In the genomic region with DNA sequence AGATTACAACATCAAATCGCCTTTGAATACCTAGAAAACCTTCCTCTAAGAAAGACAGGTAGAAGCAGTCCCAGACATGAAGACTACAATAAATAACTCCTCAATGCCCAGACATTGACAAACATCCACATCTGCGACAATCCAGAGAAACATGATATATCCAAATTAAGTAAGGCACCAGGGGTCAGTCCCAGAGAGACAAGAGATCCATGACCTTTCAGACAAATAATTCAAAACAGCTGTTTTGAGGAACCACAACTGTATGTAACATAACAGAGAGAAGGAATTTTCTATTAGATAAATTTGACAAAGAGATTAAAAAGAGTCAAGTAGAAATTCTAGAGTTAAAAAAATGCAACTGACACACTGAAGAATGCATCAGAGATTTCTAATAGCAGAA, we compare ENCODE assay signal across 22 cellular contexts.
A peak's percentile ranks its signal among the peaks of the same experiment; 100 is the strongest.
DNase-seq lines count a peak whose midpoint lies in the region; ATAC-seq and TF ChIP-seq lines count a peak whose summit lies in the region.
"Had no signal": no experiment of that assay in that cellular context is flagged by ENCODE, and none has a peak within 500 bp of the region (broad histone marks: within the 10 kb centered on the region; RNA-seq: fewer than 3 reads in every experiment).

No MANE protein-coding gene starts in this region.

- H3K4me1 Mint-ChIP-seq in activated naive CD8-positive, alpha-beta T cell (ENCODE audit: low read depth), result peaks cover 11% of the 10 kb centered on the region
- peaks cover 7% of the 10 kb centered on the region for H3K4me1 Mint-ChIP-seq in activated naive CD8-positive, alpha-beta T cell treated with anti-CD3 and anti-CD28 coated beads for 36 hours
- H3K4me1 Mint-ChIP-seq: CD14-positive monocyte had no signal

- H3K4me1 ChIP-seq in testis (no peaks in the 10 kb centered on the region), psoas muscle (no peaks in the 10 kb centered on the region)
- H3K4me1 ChIP-seq: BE2C; BLaER1 treated with 17β-estradiol and CSF1 and Interleukin-3, amounts not matched to agents 10 nM and 100 nM had no signal

- H3K27me3 ChIP-seq in testis (no peaks in the 10 kb centered on the region), psoas muscle (ENCODE audit: insufficient read depth in 3 of 3, low read length in 2 of 3) (no peaks in the 10 kb centered on the region)
- H3K27me3 ChIP-seq: BE2C; BLaER1 treated with 17β-estradiol and CSF1 and Interleukin-3, amounts not matched to agents 10 nM and 100 nM had no signal

- H3K36me3 ChIP-seq in testis (ENCODE audit: low read depth, missing control alignments) (no peaks in the 10 kb centered on the region), psoas muscle (ENCODE audit: insufficient read depth in 1 of 2, low read depth in 1 of 2) (no peaks in the 10 kb centered on the region)
- H3K36me3 ChIP-seq: BE2C; BLaER1 treated with 17β-estradiol and CSF1 and Interleukin-3, amounts not matched to agents 10 nM and 100 nM had no signal

- H3K36me3 Mint-ChIP-seq in activated naive CD8-positive, alpha-beta T cell, result peaks cover 2% of the 10 kb centered on the region
- H3K36me3 Mint-ChIP-seq in activated naive CD8-positive, alpha-beta T cell treated with anti-CD3 and anti-CD28 coated beads for 36 hours, result peaks cover 36% of the 10 kb centered on the region

- H3K27me3 Mint-ChIP-seq in activated naive CD8-positive, alpha-beta T cell, result no peaks in the 10 kb centered on the region
- no peaks in the 10 kb centered on the region for H3K27me3 Mint-ChIP-seq in activated naive CD8-positive, alpha-beta T cell treated with anti-CD3 and anti-CD28 coated beads for 36 hours
- H3K27me3 Mint-ChIP-seq: CD4-positive, alpha-beta T cell; CD8-positive, alpha-beta memory T cell had no signal

- no peak overlapping the region for H3K4me3 Mint-ChIP-seq in activated naive CD8-positive, alpha-beta T cell
- no peak overlapping the region for H3K4me3 Mint-ChIP-seq in activated naive CD8-positive, alpha-beta T cell treated with anti-CD3 and anti-CD28 coated beads for 36 hours
- H3K4me3 Mint-ChIP-seq: CD14-positive monocyte; CD4-positive, alpha-beta T cell; CD8-positive, alpha-beta memory T cell had no signal

- ATAC-seq in sciatic nerve (no peak), psoas muscle (no peak)
- ATAC-seq: GM12878 had no signal

- H3K4me3 ChIP-seq in choroid plexus epithelial cell (ENCODE audit: low read depth, low read length), result no peak overlapping the region
- H3K4me3 ChIP-seq in testis, result no peak overlapping the region
- H3K4me3 ChIP-seq in psoas muscle, result no peak overlapping the region
- H3K4me3 ChIP-seq: BLaER1 treated with 17β-estradiol and CSF1 and Interleukin-3, amounts not matched to agents 10 nM and 100 nM; GM12878; GM23248 had no signal

- intact Hi-C loops in sciatic nerve (cut with DNase I), result no loop called here
- intact Hi-C loops in testis (cut with DNase I; ENCODE audit: low total_unique reads), result no loop called here
- intact Hi-C loops in psoas muscle (cut with DNase I), result no loop called here

- no peak overlapping the region for H3K27ac ChIP-seq in testis
- H3K27ac ChIP-seq in psoas muscle, result no peak overlapping the region
- H3K27ac ChIP-seq: 22Rv1; BLaER1 treated with 17β-estradiol and CSF1 and Interleukin-3, amounts not matched to agents 10 nM and 100 nM; GM23248 had no signal

- H3K9me3 Mint-ChIP-seq in activated naive CD8-positive, alpha-beta T cell (ENCODE audit: low read depth), result no peaks in the 10 kb centered on the region
- no peaks in the 10 kb centered on the region for H3K9me3 Mint-ChIP-seq in activated naive CD8-positive, alpha-beta T cell treated with anti-CD3 and anti-CD28 coated beads for 36 hours
- H3K9me3 Mint-ChIP-seq: CD14-positive monocyte; CD4-positive, alpha-beta T cell; CD8-positive, alpha-beta memory T cell had no signal

- TF ChIP-seq POLR2A in testis (IDR thresholded peaks at IDR 0.05), result no peak

- WGBS in testis, 2 donors, result 85 to 95% methylated on average over 2 of the region's 2 CpGs
- WGBS in psoas muscle, 3 donors, result 47 to 71% methylated on average over 2 of the region's 2 CpGs; no CpG with 5 or more reads in 1 of the 3 donors

- no peak for DNase-seq in activated naive CD8-positive, alpha-beta T cell treated with anti-CD3 and anti-CD28 coated beads for 36 hours
- DNase-seq in choroid plexus epithelial cell (ENCODE audit: low read depth), result peak; percentile 9
- peak; percentile 43 for DNase-seq in fibroblast of peridontal ligament (ENCODE audit: extremely low read depth)
- no peak for DNase-seq in sciatic nerve (ENCODE audit: low spot score)
- DNase-seq in GM13977 (ENCODE audit: low spot score), result no peak
- DNase-seq in testis, result no peak
- no peak for DNase-seq in psoas muscle
- DNase-seq: BE2C; CD4-positive, alpha-beta T cell; CD8-positive, alpha-beta memory T cell; DMS 273 treated with DMSO at 0.1 percent for 48 hours; DMS79; EL; GDM1; GM23248; H7; HCEC 1CT had no signal

- H3K9me3 ChIP-seq in testis (no peaks in the 10 kb centered on the region), psoas muscle (no peaks in the 10 kb centered on the region)
- H3K9me3 ChIP-seq: BE2C; BLaER1 treated with 17β-estradiol and CSF1 and Interleukin-3, amounts not matched to agents 10 nM and 100 nM had no signal

- peak overlapping the region; percentile 61 for H3K27ac Mint-ChIP-seq in activated naive CD8-positive, alpha-beta T cell
- H3K27ac Mint-ChIP-seq in activated naive CD8-positive, alpha-beta T cell treated with anti-CD3 and anti-CD28 coated beads for 36 hours, result no peak overlapping the region
- H3K27ac Mint-ChIP-seq: CD14-positive monocyte; CD4-positive, alpha-beta T cell; CD8-positive, alpha-beta memory T cell had no signal

- in situ Hi-C loops in GM13977 (cut with MboI; ENCODE audit: low pct_unique_long_range_greater_than_20kb, low sequenced_read_pairs, unreplicated experiment), result no loop called here

- TF ChIP-seq CTCF in choroid plexus epithelial cell (conservative IDR thresholded peaks at IDR 0.05; ENCODE audit: low read depth, low read length) (no peak), GM13977 (IDR thresholded peaks at IDR 0.05; ENCODE audit: extremely low read depth, insufficient read depth, missing control alignments) (no peak), testis (IDR thresholded peaks at IDR 0.05) (no peak), psoas muscle (IDR thresholded peaks at IDR 0.05) (no peak)

Comparison
In these comparisons a context has a peak if more than half of its experiments do, and no peak if none do; other contexts are left out.
1. DNase-seq: peak in choroid plexus epithelial cell (single experiment) and fibroblast of peridontal ligament (single experiment); none in activated naive CD8-positive, alpha-beta T cell treated with anti-CD3 and anti-CD28 coated beads for 36 hours (single experiment), sciatic nerve (single experiment), GM13977 (single experiment), testis (single experiment) and psoas muscle (0 of 2).